Comparison of ENCODE assay signal across 1 cellular context in genomic region chr2:137228566-137228965, GRCh38.
TF ChIP-seq lines count a peak whose summit lies in the region.

No MANE protein-coding gene starts in this region.

TF ChIP-seq in SK-N-SH, 30 proteins besides CTCF, POLR2A, EP300 and RAD21 (continued from another document):
- TF ChIP-seq PBX3 (IDR thresholded peaks at IDR 0.05) (peak; percentile 80), REST (IDR thresholded peaks at IDR 0.05; ENCODE audit: low read depth, low read length) (no peak), MXI1 (IDR thresholded peaks at IDR 0.05; ENCODE audit: low read depth, low read length) (no peak), GABPA (IDR thresholded peaks at IDR 0.05; ENCODE audit: low read depth) (no peak)
